Comparison of ENCODE assay signal across 9 cellular contexts in the genomic region with DNA sequence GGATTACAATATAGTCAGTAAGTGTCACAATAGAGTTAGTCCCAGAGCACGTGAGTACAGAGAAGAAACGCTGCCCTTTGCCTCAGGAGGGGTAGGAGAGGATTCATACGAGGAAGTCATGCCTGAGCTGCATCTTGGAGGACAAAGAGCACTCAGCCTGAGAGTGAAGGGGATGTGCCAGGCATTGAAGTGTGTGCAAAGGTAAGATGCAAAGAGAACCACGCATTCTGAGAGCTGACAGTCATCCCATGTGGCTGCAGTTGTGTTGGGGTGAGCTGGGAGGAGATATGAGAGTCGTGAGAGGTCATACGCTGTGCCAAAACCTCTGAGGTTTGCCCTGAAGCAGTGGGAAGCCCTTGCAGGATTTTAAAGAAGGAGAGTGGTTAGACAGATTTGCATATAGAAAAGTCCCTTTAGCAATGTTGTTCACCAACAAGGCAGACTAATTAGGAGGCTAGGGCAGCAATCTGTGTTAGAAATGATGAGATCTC.
DNase-seq lines count a peak whose midpoint lies in the region; ATAC-seq and TF ChIP-seq lines count a peak whose summit lies in the region.
"Had no signal": no experiment of that assay in that cellular context is flagged by ENCODE, and none has a peak within 500 bp of the region (broad histone marks: within the 10 kb centered on the region; RNA-seq: fewer than 3 reads in every experiment).

No MANE protein-coding gene starts in this region.

- H3K4me3 ChIP-seq in H7 (ENCODE audit: insufficient read depth, low read depth, low read length): no peak overlapping the region

- H3K27me3 ChIP-seq in H7 (ENCODE audit: control insufficient read depth, insufficient read depth, low read length): no peaks in the 10 kb centered on the region

- H3K27me3 Mint-ChIP-seq in activated CD8-positive, alpha-beta T cell treated with anti-CD3 and anti-CD28 coated beads for 36 hours: peaks cover 6% of the 10 kb centered on the region
- H3K27me3 Mint-ChIP-seq in activated CD8-positive, alpha-beta T cell treated with anti-CD3 and anti-CD28 coated beads, Interleukin-2, amount 10 ng/mL, durations not matched to agents 7 days and 5 days (ENCODE audit: low read depth): peaks cover 9% of the 10 kb centered on the region

- H3K27ac Mint-ChIP-seq in activated CD8-positive, alpha-beta T cell treated with anti-CD3 and anti-CD28 coated beads for 36 hours: no peak overlapping the region
- H3K27ac Mint-ChIP-seq in activated CD8-positive, alpha-beta T cell treated with anti-CD3 and anti-CD28 coated beads, Interleukin-2, amount 10 ng/mL, durations not matched to agents 7 days and 5 days: no peak overlapping the region

- H3K4me3 Mint-ChIP-seq in activated CD8-positive, alpha-beta T cell treated with anti-CD3 and anti-CD28 coated beads for 36 hours: no peak overlapping the region
- no peak overlapping the region for H3K4me3 Mint-ChIP-seq in activated CD8-positive, alpha-beta T cell treated with anti-CD3 and anti-CD28 coated beads, Interleukin-2, amount 10 ng/mL, durations not matched to agents 7 days and 5 days

- no peaks in the 10 kb centered on the region for H3K36me3 Mint-ChIP-seq in activated CD8-positive, alpha-beta T cell treated with anti-CD3 and anti-CD28 coated beads for 36 hours (ENCODE audit: low read depth)
- H3K36me3 Mint-ChIP-seq in activated CD8-positive, alpha-beta T cell treated with anti-CD3 and anti-CD28 coated beads, Interleukin-2, amount 10 ng/mL, durations not matched to agents 7 days and 5 days (ENCODE audit: low read depth): no peaks in the 10 kb centered on the region

- DNase-seq in activated CD8-positive, alpha-beta T cell treated with anti-CD3 and anti-CD28 coated beads for 36 hours: peak; percentile 59
- DNase-seq in activated CD8-positive, alpha-beta T cell treated with anti-CD3 and anti-CD28 coated beads, Interleukin-2, amount 10 ng/mL, durations not matched to agents 7 days and 5 days: no peak
- DNase-seq in stimulated activated CD8-positive, alpha-beta memory T cell treated with anti-CD3 and anti-CD28 coated beads, Interleukin-4, amount 100 ng/mL, for 48 hours: peak; percentile 38
- DNase-seq in NCI-H1694 (lab: John Stamatoyannopoulos, UW) (no peak), D341Med (ENCODE audit: low spot score) (no peak), H7 (no peak)

- H3K36me3 ChIP-seq in H7 (replicated peaks; ENCODE audit: control insufficient read depth, insufficient read depth, low read length): no peaks in the 10 kb centered on the region

- peaks cover 2% of the 10 kb centered on the region for H3K4me1 Mint-ChIP-seq in activated CD8-positive, alpha-beta T cell treated with anti-CD3 and anti-CD28 coated beads for 36 hours (ENCODE audit: low read depth)
- peaks cover 7% of the 10 kb centered on the region for H3K4me1 Mint-ChIP-seq in activated CD8-positive, alpha-beta T cell treated with anti-CD3 and anti-CD28 coated beads, Interleukin-2, amount 10 ng/mL, durations not matched to agents 7 days and 5 days (ENCODE audit: low read depth)

- CTCF ChIA-PET in activated CD8-positive, alpha-beta T cell treated with anti-CD3 and anti-CD28 coated beads for 36 hours (lab: Charles Lee): no interaction called here
- CTCF ChIA-PET in activated CD8-positive, alpha-beta T cell treated with anti-CD3 and anti-CD28 coated beads, Interleukin-2, amount 10 ng/mL, durations not matched to agents 7 days and 5 days (lab: Charles Lee): interaction anchor here (1.5 kb wide), 1 partner anchor 197 kb away, joined by 3 read pairs; no protein-coding TSS in a partner anchor

- POLR2A ChIA-PET in activated CD8-positive, alpha-beta T cell treated with anti-CD3 and anti-CD28 coated beads for 36 hours (lab: Charles Lee): no interaction called here
- POLR2A ChIA-PET in activated CD8-positive, alpha-beta T cell treated with anti-CD3 and anti-CD28 coated beads, Interleukin-2, amount 10 ng/mL, durations not matched to agents 7 days and 5 days (lab: Charles Lee): no interaction called here

- no peaks in the 10 kb centered on the region for H3K9me3 Mint-ChIP-seq in activated CD8-positive, alpha-beta T cell treated with anti-CD3 and anti-CD28 coated beads for 36 hours
- no peaks in the 10 kb centered on the region for H3K9me3 Mint-ChIP-seq in activated CD8-positive, alpha-beta T cell treated with anti-CD3 and anti-CD28 coated beads, Interleukin-2, amount 10 ng/mL, durations not matched to agents 7 days and 5 days (ENCODE audit: insufficient read depth)

- intact Hi-C loops in activated CD8-positive, alpha-beta T cell treated with anti-CD3 and anti-CD28 coated beads for 36 hours (cut with micrococcal nuclease): no loop called here

- ATAC-seq in activated CD8-positive, alpha-beta T cell treated with anti-CD3 and anti-CD28 coated beads for 36 hours: peak; percentile 96
- no peak for ATAC-seq in activated CD8-positive, alpha-beta T cell treated with anti-CD3 and anti-CD28 coated beads, Interleukin-2, amount 10 ng/mL, durations not matched to agents 7 days and 5 days
- ATAC-seq in GM21786 (IDR thresholded peaks at IDR 0.05; ENCODE audit: unreplicated experiment) (peak; percentile 94), HG03558 (IDR thresholded peaks at IDR 0.05; ENCODE audit: extremely low read depth, unreplicated experiment) (peak; percentile 96)
- ATAC-seq: esophagus mucosa had no signal

- TF ChIP-seq CTCF in activated CD8-positive, alpha-beta T cell treated with anti-CD3 and anti-CD28 coated beads for 36 hours (IDR thresholded peaks at IDR 0.05): no peak

Comparison
In these comparisons a context has a peak if more than half of its experiments do, and no peak if none do; other contexts are left out.
1. DNase-seq: peak in activated CD8-positive, alpha-beta T cell treated with anti-CD3 and anti-CD28 coated beads for 36 hours (single experiment) and stimulated activated CD8-positive, alpha-beta memory T cell treated with anti-CD3 and anti-CD28 coated beads, Interleukin-4, amount 100 ng/mL, for 48 hours (single experiment); none in activated CD8-positive, alpha-beta T cell treated with anti-CD3 and anti-CD28 coated beads, Interleukin-2, amount 10 ng/mL, durations not matched to agents 7 days and 5 days (single experiment), NCI-H1694 (single experiment), D341Med (single experiment) and H7 (single experiment).